Comparison of ENCODE assay signal across 1 cellular context in the genomic region with DNA sequence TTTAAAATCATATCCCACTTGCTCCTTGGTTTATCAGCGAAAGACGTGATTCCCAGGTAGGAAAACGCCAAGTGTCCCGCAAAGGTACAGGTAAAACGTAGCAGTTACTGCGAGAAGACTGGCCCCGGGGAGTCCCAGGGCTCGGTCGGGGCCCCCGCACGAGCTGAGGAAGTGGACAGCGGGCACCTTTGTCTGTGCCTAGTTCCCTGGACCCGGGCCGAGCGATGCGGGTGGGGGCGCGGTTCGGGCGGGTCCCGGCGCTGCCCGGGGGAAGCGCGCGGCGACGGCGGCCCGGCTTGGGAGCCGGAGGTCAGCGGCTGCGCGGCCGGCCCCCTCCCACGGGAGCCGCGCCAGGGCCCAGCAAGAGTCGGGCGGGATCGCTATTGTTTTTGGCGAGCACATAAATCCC.
TF ChIP-seq lines count a peak whose summit lies in the region.

No MANE protein-coding gene starts in this region.

TF ChIP-seq in GM23338, 12 proteins besides CTCF, POLR2A, EP300 and RAD21 (continued from another document):
- TF ChIP-seq, protein P1, sequence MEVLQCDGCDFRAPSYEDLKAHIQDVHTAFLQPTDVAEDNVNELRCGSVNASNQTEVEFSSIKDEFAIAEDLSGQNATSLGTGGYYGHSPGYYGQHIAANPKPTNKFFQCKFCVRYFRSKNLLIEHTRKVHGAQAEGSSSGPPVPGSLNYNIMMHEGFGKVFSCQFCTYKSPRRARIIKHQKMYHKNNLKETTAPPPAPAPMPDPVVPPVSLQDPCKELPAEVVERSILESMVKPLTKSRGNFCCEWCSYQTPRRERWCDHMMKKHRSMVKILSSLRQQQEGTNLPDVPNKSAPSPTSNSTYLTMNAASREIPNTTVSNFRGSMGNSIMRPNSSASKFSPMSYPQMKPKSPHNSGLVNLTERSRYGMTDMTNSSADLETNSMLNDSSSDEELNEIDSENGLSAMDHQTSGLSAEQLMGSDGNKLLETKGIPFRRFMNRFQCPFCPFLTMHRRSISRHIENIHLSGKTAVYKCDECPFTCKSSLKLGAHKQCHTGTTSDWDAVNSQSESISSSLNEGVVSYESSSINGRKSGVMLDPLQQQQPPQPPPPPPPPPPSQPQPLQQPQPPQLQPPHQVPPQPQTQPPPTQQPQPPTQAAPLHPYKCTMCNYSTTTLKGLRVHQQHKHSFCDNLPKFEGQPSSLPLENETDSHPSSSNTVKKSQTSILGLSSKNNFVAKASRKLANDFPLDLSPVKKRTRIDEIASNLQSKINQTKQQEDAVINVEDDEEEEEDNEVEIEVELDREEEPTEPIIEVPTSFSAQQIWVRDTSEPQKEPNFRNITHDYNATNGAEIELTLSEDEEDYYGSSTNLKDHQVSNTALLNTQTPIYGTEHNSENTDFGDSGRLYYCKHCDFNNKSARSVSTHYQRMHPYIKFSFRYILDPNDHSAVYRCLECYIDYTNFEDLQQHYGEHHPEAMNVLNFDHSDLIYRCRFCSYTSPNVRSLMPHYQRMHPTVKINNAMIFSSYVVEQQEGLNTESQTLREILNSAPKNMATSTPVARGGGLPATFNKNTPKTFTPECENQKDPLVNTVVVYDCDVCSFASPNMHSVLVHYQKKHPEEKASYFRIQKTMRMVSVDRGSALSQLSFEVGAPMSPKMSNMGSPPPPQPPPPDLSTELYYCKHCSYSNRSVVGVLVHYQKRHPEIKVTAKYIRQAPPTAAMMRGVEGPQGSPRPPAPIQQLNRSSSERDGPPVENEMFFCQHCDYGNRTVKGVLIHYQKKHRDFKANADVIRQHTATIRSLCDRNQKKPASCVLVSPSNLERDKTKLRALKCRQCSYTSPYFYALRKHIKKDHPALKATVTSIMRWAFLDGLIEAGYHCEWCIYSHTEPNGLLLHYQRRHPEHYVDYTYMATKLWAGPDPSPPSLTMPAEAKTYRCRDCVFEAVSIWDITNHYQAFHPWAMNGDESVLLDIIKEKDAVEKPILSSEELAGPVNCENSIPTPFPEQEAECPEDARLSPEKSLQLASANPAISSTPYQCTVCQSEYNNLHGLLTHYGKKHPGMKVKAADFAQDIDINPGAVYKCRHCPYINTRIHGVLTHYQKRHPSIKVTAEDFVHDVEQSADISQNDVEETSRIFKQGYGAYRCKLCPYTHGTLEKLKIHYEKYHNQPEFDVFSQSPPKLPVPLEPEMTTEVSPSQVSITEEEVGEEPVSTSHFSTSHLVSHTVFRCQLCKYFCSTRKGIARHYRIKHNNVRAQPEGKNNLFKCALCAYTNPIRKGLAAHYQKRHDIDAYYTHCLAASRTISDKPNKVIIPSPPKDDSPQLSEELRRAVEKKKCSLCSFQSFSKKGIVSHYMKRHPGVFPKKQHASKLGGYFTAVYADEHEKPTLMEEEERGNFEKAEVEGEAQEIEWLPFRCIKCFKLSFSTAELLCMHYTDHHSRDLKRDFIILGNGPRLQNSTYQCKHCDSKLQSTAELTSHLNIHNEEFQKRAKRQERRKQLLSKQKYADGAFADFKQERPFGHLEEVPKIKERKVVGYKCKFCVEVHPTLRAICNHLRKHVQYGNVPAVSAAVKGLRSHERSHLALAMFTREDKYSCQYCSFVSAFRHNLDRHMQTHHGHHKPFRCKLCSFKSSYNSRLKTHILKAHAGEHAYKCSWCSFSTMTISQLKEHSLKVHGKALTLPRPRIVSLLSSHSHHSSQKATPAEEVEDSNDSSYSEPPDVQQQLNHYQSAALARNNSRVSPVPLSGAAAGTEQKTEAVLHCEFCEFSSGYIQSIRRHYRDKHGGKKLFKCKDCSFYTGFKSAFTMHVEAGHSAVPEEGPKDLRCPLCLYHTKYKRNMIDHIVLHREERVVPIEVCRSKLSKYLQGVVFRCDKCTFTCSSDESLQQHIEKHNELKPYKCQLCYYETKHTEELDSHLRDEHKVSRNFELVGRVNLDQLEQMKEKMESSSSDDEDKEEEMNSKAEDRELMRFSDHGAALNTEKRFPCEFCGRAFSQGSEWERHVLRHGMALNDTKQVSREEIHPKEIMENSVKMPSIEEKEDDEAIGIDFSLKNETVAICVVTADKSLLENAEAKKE (CRISPR knock-in tag; IDR thresholded peaks at IDR 0.05), result no peak
- no peak for TF ChIP-seq ZNF331 (CRISPR knock-in tag; IDR thresholded peaks at IDR 0.05; ENCODE audit: low read depth)
- TF ChIP-seq JUNB (IDR thresholded peaks at IDR 0.05; ENCODE audit: unreplicated experiment), result no peak
- TF ChIP-seq POLR2AphosphoS5 (IDR thresholded peaks at IDR 0.05; ENCODE audit: low read depth), result no peak
